Comparison of ENCODE assay signal across 2 cellular contexts in the genomic region with DNA sequence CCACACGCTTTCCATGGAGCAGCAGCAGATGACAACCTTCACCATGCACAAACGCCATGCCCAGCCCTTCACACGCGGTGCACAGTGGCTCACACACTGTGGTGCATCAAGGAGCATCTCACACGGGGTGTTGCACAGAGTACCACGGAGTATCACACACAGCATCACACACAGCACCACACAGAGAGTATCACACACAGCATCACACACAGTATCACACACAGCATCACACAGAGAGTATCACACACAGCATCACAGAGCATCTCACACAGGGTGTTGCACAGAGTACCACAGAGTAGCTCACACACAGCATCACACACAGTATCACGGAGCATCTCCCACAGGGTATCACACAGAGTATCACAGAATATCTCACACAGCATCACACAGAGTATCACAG.
TF ChIP-seq lines count a peak whose summit lies in the region.

No MANE protein-coding gene starts in this region.

TF ChIP-seq in GM23338, 12 proteins besides CTCF, POLR2A, EP300 and RAD21 (continued from another document):
- TF ChIP-seq, protein P1, sequence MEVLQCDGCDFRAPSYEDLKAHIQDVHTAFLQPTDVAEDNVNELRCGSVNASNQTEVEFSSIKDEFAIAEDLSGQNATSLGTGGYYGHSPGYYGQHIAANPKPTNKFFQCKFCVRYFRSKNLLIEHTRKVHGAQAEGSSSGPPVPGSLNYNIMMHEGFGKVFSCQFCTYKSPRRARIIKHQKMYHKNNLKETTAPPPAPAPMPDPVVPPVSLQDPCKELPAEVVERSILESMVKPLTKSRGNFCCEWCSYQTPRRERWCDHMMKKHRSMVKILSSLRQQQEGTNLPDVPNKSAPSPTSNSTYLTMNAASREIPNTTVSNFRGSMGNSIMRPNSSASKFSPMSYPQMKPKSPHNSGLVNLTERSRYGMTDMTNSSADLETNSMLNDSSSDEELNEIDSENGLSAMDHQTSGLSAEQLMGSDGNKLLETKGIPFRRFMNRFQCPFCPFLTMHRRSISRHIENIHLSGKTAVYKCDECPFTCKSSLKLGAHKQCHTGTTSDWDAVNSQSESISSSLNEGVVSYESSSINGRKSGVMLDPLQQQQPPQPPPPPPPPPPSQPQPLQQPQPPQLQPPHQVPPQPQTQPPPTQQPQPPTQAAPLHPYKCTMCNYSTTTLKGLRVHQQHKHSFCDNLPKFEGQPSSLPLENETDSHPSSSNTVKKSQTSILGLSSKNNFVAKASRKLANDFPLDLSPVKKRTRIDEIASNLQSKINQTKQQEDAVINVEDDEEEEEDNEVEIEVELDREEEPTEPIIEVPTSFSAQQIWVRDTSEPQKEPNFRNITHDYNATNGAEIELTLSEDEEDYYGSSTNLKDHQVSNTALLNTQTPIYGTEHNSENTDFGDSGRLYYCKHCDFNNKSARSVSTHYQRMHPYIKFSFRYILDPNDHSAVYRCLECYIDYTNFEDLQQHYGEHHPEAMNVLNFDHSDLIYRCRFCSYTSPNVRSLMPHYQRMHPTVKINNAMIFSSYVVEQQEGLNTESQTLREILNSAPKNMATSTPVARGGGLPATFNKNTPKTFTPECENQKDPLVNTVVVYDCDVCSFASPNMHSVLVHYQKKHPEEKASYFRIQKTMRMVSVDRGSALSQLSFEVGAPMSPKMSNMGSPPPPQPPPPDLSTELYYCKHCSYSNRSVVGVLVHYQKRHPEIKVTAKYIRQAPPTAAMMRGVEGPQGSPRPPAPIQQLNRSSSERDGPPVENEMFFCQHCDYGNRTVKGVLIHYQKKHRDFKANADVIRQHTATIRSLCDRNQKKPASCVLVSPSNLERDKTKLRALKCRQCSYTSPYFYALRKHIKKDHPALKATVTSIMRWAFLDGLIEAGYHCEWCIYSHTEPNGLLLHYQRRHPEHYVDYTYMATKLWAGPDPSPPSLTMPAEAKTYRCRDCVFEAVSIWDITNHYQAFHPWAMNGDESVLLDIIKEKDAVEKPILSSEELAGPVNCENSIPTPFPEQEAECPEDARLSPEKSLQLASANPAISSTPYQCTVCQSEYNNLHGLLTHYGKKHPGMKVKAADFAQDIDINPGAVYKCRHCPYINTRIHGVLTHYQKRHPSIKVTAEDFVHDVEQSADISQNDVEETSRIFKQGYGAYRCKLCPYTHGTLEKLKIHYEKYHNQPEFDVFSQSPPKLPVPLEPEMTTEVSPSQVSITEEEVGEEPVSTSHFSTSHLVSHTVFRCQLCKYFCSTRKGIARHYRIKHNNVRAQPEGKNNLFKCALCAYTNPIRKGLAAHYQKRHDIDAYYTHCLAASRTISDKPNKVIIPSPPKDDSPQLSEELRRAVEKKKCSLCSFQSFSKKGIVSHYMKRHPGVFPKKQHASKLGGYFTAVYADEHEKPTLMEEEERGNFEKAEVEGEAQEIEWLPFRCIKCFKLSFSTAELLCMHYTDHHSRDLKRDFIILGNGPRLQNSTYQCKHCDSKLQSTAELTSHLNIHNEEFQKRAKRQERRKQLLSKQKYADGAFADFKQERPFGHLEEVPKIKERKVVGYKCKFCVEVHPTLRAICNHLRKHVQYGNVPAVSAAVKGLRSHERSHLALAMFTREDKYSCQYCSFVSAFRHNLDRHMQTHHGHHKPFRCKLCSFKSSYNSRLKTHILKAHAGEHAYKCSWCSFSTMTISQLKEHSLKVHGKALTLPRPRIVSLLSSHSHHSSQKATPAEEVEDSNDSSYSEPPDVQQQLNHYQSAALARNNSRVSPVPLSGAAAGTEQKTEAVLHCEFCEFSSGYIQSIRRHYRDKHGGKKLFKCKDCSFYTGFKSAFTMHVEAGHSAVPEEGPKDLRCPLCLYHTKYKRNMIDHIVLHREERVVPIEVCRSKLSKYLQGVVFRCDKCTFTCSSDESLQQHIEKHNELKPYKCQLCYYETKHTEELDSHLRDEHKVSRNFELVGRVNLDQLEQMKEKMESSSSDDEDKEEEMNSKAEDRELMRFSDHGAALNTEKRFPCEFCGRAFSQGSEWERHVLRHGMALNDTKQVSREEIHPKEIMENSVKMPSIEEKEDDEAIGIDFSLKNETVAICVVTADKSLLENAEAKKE (CRISPR knock-in tag; IDR thresholded peaks at IDR 0.05), result no peak
- TF ChIP-seq ETS1 (IDR thresholded peaks at IDR 0.05) (no peak), ZNF114 (CRISPR knock-in tag; IDR thresholded peaks at IDR 0.05) (no peak), NANOG (IDR thresholded peaks at IDR 0.05; ENCODE audit: borderline replicate concordance) (no peak), EZH2phosphoT487 (IDR thresholded peaks at IDR 0.05; ENCODE audit: unreplicated experiment) (no peak), CREB1 (CRISPR knock-in tag; IDR thresholded peaks at IDR 0.05; ENCODE audit: low read depth) (no peak)

TF ChIP-seq in H1, 55 proteins besides CTCF, POLR2A, EP300 and RAD21 (continued from another document):
- TF ChIP-seq TCF12 (IDR thresholded peaks at IDR 0.05; ENCODE audit: low read depth, low read length) (no peak), HDAC2 (IDR thresholded peaks at IDR 0.05; ENCODE audit: borderline replicate concordance in 1 of 2, low read depth in 2 of 2, low read length in 2 of 2) (no peak), TBP (IDR thresholded peaks at IDR 0.05; ENCODE audit: low read depth, low read length) (no peak), CHD1 (IDR thresholded peaks at IDR 0.05; ENCODE audit: low read depth, low read length) (no peak)
